ENCODE assay signal across 8 cellular contexts in genomic region chr12:64610092-64610659, GRCh38.
A peak's percentile ranks its signal among the peaks of the same experiment; 100 is the strongest.
DNase-seq lines count a peak whose midpoint lies in the region; ATAC-seq and TF ChIP-seq lines count a peak whose summit lies in the region.

RASSF3 (plus strand) TSS chr12:64610495; CDS start chr12:64610633, 138 bp downstream.

- H3K36me3 ChIP-seq in OCI-LY1 (ENCODE audit: insufficient read depth, low read length) (0 out of 2 replicates have a peak, but pooled peaks cover 4% of the 10 kb centered on the region), muscle layer of colon (ENCODE audit: insufficient read depth, low read length) (no peaks in the 10 kb centered on the region)

- peaks cover 20 to 38% of the 10 kb centered on the region in 2 donors for H3K4me1 Mint-ChIP-seq in stimulated activated naive B cell treated with anti-CD40 and anti-IgM and Interleukin-4, amounts not matched to agents 10 μg/mL and 1 μg/mL and 100 μg/mL, for 72 hours

- H3K9me3 ChIP-seq in OCI-LY1 (ENCODE audit: low read length) (no peaks in the 10 kb centered on the region), muscle layer of colon (ENCODE audit: low read length) (no peaks in the 10 kb centered on the region)

- H3K27me3 ChIP-seq in OCI-LY1 (ENCODE audit: insufficient read depth, low read length): no peaks in the 10 kb centered on the region
- H3K27me3 ChIP-seq in muscle layer of colon (ENCODE audit: control insufficient read depth in 1 of 2, insufficient read depth in 2 of 2, low read length in 2 of 2): no peaks in the 10 kb centered on the region

- H3K27ac ChIP-seq in OCI-LY1 (ENCODE audit: low read depth, low read length, poor library complexity, severe bottlenecking) (peak within 1 kb of the TSS; percentile 89), epithelial cell of prostate (peak within 1 kb of the TSS; percentile 85), muscle layer of colon (ENCODE audit: low read depth, low read length) (peak within 1 kb of the TSS; percentile 93)

- no peak for TF ChIP-seq CTCF in AG10803 (conservative IDR thresholded peaks at IDR 0.05; ENCODE audit: low read length)
- TF ChIP-seq CTCF in OCI-LY1 (IDR thresholded peaks at IDR 0.05; ENCODE audit: low read length): no peak

- H3K4me3 ChIP-seq in AG10803 (ENCODE audit: low read length) (peak within 1 kb of the TSS; percentile 77), OCI-LY1 (ENCODE audit: low read depth, low read length, poor library complexity, severe bottlenecking) (peak within 1 kb of the TSS; percentile 72), muscle layer of colon (ENCODE audit: low read depth in 1 of 2, low read length in 2 of 2) (peak within 1 kb of the TSS; percentile 86 to 96)

- H4K20me1 ChIP-seq in OCI-LY1 (ENCODE audit: insufficient read depth, low read length): no peaks in the 10 kb centered on the region

- DNase-seq in AG10803 (ENCODE audit: low read depth) (peak; percentile 38), activated T-cell treated with anti-CD3 and anti-CD28 coated beads for 1 hour (ENCODE audit: low read depth) (peak; percentile 66), epithelial cell of prostate (ENCODE audit: low read depth, low spot score) (no peak)
- peak; percentile 77 for DNase-seq in stimulated activated naive B cell treated with anti-CD40 and anti-IgM and Interleukin-4, amounts not matched to agents 10 μg/mL and 1 μg/mL and 100 μg/mL, for 72 hours

- peaks cover 30 to 40% of the 10 kb centered on the region in 2 donors for H3K36me3 Mint-ChIP-seq in stimulated activated naive B cell treated with anti-CD40 and anti-IgM and Interleukin-4, amounts not matched to agents 10 μg/mL and 1 μg/mL and 100 μg/mL, for 72 hours

- no peaks in the 10 kb centered on the region for H3K9me2 ChIP-seq in OCI-LY1 (ENCODE audit: low read depth, low read length)

- peak within 1 kb of the TSS; percentile 97 for H3K27ac Mint-ChIP-seq in stimulated activated naive B cell treated with anti-CD40 and anti-IgM and Interleukin-4, amounts not matched to agents 10 μg/mL and 1 μg/mL and 100 μg/mL, for 72 hours

- H3K79me2 ChIP-seq in OCI-LY1 (ENCODE audit: insufficient read depth, low read length): peaks cover 7% of the 10 kb centered on the region; the same call in 1 of the 2 replicates

- peaks cover 10% of the 10 kb centered on the region for H3F3A ChIP-seq in OCI-LY1 (ENCODE audit: insufficient read depth, low read length)

- H3K4me2 ChIP-seq in OCI-LY1 (ENCODE audit: low read length): peak within 1 kb of the TSS; percentile 92

- no peaks in the 10 kb centered on the region for H3K27me3 Mint-ChIP-seq in stimulated activated naive B cell treated with anti-CD40 and anti-IgM and Interleukin-4, amounts not matched to agents 10 μg/mL and 1 μg/mL and 100 μg/mL, for 72 hours

- ATAC-seq in GM18907 (IDR thresholded peaks at IDR 0.05; ENCODE audit: unreplicated experiment) (peak; percentile 61), HG03139 (IDR thresholded peaks at IDR 0.05; ENCODE audit: unreplicated experiment) (peak; percentile 56)
- peak; percentile 65 to 69 for ATAC-seq in stimulated activated naive B cell treated with anti-CD40 and anti-IgM and Interleukin-4, amounts not matched to agents 10 μg/mL and 1 μg/mL and 100 μg/mL, for 72 hours (replicated peaks)

- H3K4me1 ChIP-seq in OCI-LY1 (ENCODE audit: insufficient read depth, low read length, severe bottlenecking): peaks cover 49% of the 10 kb centered on the region
- peaks cover 15% of the 10 kb centered on the region for H3K4me1 ChIP-seq in muscle layer of colon (ENCODE audit: insufficient read depth, low read length)

- 0 out of 2 replicates have a peak within 1 kb of the TSS, but pooled peaks have one; percentile 35 for H2AFZ ChIP-seq in OCI-LY1 (ENCODE audit: low read length)

- H3K9me3 Mint-ChIP-seq in stimulated activated naive B cell treated with anti-CD40 and anti-IgM and Interleukin-4, amounts not matched to agents 10 μg/mL and 1 μg/mL and 100 μg/mL, for 72 hours: no peaks in the 10 kb centered on the region

- H3K9ac ChIP-seq in OCI-LY1 (ENCODE audit: low read length) (peak within 1 kb of the TSS; percentile 89), muscle layer of colon (ENCODE audit: low read length) (peak within 1 kb of the TSS; percentile 61)

- peak within 1 kb of the TSS; percentile 85 to 93 for H3K4me3 Mint-ChIP-seq in stimulated activated naive B cell treated with anti-CD40 and anti-IgM and Interleukin-4, amounts not matched to agents 10 μg/mL and 1 μg/mL and 100 μg/mL, for 72 hours
